ENCODE assay signal across 17 cellular contexts in genomic region chr2:231409773-231410172, GRCh38. TPM values are rescaled to one million over a fixed set of nuclear protein-coding genes. Genes with fewer than 3 reads are reported as not detected.
DNase-seq lines count a peak whose midpoint lies in the region; ATAC-seq and TF ChIP-seq lines count a peak whose summit lies in the region.
"Had no signal": no experiment of that assay in that cellular context is flagged by ENCODE, and none has a peak within 500 bp of the region (broad histone marks: within the 10 kb centered on the region; RNA-seq: fewer than 3 reads in every experiment).

No MANE protein-coding gene starts in this region.

- CTCF ChIA-PET in activated CD8-positive, alpha-beta T cell treated with anti-CD3 and anti-CD28 coated beads for 36 hours (lab: Charles Lee), result interaction anchor here (0.8 to 1.8 kb wide), 3 partner anchors 10 to 183 kb away, joined by 4 to 6 read pairs (median 5); no protein-coding TSS in a partner anchor

- no peak overlapping the region for H3K4ac ChIP-seq in H9 (ENCODE audit: low read depth, low read length)

- no peak overlapping the region for H3K56ac ChIP-seq in H9 (ENCODE audit: insufficient read length, low read depth, low read length)

- no peaks in the 10 kb centered on the region for H3K79me1 ChIP-seq in H9 (ENCODE audit: insufficient read depth, low read depth, low read length, poor library complexity, severe bottlenecking)

- H4K20me1 ChIP-seq in H9 (ENCODE audit: control insufficient read depth, insufficient read depth, insufficient read length) (no peaks in the 10 kb centered on the region), SU-DHL-6 (ENCODE audit: low read depth, low read length) (no peaks in the 10 kb centered on the region)

- no peak overlapping the region for H4K8ac ChIP-seq in H9 (replicated peaks; ENCODE audit: insufficient read length, low read depth, low read length)

- H3K27ac Mint-ChIP-seq in H9 (peak overlapping the region; percentile 100; a peak in 6 of 7 replicates), endodermal cell (no peak overlapping the region)
- H3K27ac Mint-ChIP-seq in activated CD8-positive, alpha-beta T cell treated with anti-CD3 and anti-CD28 coated beads for 36 hours, result no peak overlapping the region
- H3K27ac Mint-ChIP-seq in naive thymus-derived CD8-positive, alpha-beta T cell, result no peak overlapping the region

- H2BK12ac ChIP-seq in H9 (ENCODE audit: insufficient read length, low read depth, low read length), result no peak overlapping the region

- H2BK20ac ChIP-seq in H9 (ENCODE audit: low read depth, low read length, poor library complexity, severe bottlenecking), result no peak overlapping the region

- H3K23ac ChIP-seq in H9 (ENCODE audit: insufficient read length, low read depth, low read length), result no peak overlapping the region

- H3K4me3 Mint-ChIP-seq in H9 (no peak overlapping the region), endodermal cell (no peak overlapping the region)
- no peak overlapping the region for H3K4me3 Mint-ChIP-seq in activated CD8-positive, alpha-beta T cell treated with anti-CD3 and anti-CD28 coated beads for 36 hours
- no peak overlapping the region for H3K4me3 Mint-ChIP-seq in naive thymus-derived CD8-positive, alpha-beta T cell

- H3K4me1 ChIP-seq in H9 (ENCODE audit: insufficient read depth, low read length) (peaks cover 9% of the 10 kb centered on the region; the same call in 1 of the 2 replicates), endodermal cell (ENCODE audit: control insufficient read depth, insufficient read depth, low read length) (no peaks in the 10 kb centered on the region), mucosa of rectum (ENCODE audit: control insufficient read depth in 2 of 2, insufficient read depth in 2 of 2, low read length in 2 of 2) (peaks cover 28 to 40% of the 10 kb centered on the region in 2 donors), ascending aorta (peaks cover 0 to 11% of the 10 kb centered on the region in 2 donors), esophagus squamous epithelium (peaks cover 8 to 30% (median 14%) of the 10 kb centered on the region in 3 donors)

- no peaks in the 10 kb centered on the region for H3K9me2 ChIP-seq in SU-DHL-6 (replicated peaks; ENCODE audit: insufficient read depth, low read length)

- H3K36me3 ChIP-seq in SU-DHL-6 (ENCODE audit: low read length) (no peaks in the 10 kb centered on the region; the same call in 1 of the 2 replicates), endodermal cell (ENCODE audit: control insufficient read depth, insufficient read depth, low read length) (no peaks in the 10 kb centered on the region), mucosa of rectum (ENCODE audit: control insufficient read depth in 2 of 2, insufficient read depth in 2 of 2, low read length in 2 of 2) (peaks cover 0 to 6% of the 10 kb centered on the region in 2 donors), ascending aorta (no peaks in the 10 kb centered on the region), esophagus squamous epithelium (no peaks in the 10 kb centered on the region)

- H2BK5ac ChIP-seq in H9 (ENCODE audit: insufficient read length, low read length), result no peak overlapping the region

- H3K79me2 ChIP-seq in H9 (ENCODE audit: insufficient read depth, low read length), result no peaks in the 10 kb centered on the region
- H3K79me2 ChIP-seq in SU-DHL-6 (ENCODE audit: insufficient read depth, low read length), result no peaks in the 10 kb centered on the region

- H3K27me3 ChIP-seq in H9 (ENCODE audit: insufficient read depth, low read length) (no peaks in the 10 kb centered on the region), SU-DHL-6 (ENCODE audit: low read length) (no peaks in the 10 kb centered on the region), endodermal cell (ENCODE audit: control insufficient read depth, insufficient read depth, low read length, poor library complexity, severe bottlenecking) (no peaks in the 10 kb centered on the region), mucosa of rectum (ENCODE audit: control insufficient read depth in 2 of 2, insufficient read depth in 2 of 2, low read length in 2 of 2) (no peaks in the 10 kb centered on the region), ascending aorta (no peaks in the 10 kb centered on the region), esophagus squamous epithelium (peaks cover 0 to 40% (median 0%) of the 10 kb centered on the region in 4 donors)

- H3K27ac ChIP-seq in H9 (ENCODE audit: insufficient read length, low read depth, low read length) (no peak overlapping the region), SU-DHL-6 (ENCODE audit: low read depth, low read length) (peak overlapping the region; percentile 53), endodermal cell (ENCODE audit: low read depth, low read length) (no peak overlapping the region), mucosa of rectum (ENCODE audit: low read depth in 2 of 2, low read length in 2 of 2) (peak overlapping the region; percentile 83 to 95), ascending aorta (no peak overlapping the region), esophagus squamous epithelium (no peak overlapping the region)
- H3K27ac ChIP-seq: A549 had no signal

- TF ChIP-seq POLR2A in esophagus squamous epithelium (IDR thresholded peaks at IDR 0.05), result no peak

- H3K9me3 ChIP-seq in H9 (ENCODE audit: control insufficient read depth, low read depth, low read length) (no peaks in the 10 kb centered on the region), SU-DHL-6 (ENCODE audit: insufficient read depth, low read length) (peaks cover 4% of the 10 kb centered on the region; the same call in 1 of the 2 replicates), endodermal cell (ENCODE audit: control insufficient read depth, low read length) (peaks cover 13% of the 10 kb centered on the region), mucosa of rectum (ENCODE audit: control insufficient read depth in 2 of 2, low read length in 2 of 2) (no peaks in the 10 kb centered on the region), ascending aorta (no peaks in the 10 kb centered on the region), esophagus squamous epithelium (peaks cover 0 to 6% (median 5%) of the 10 kb centered on the region in 3 donors)

- no peak overlapping the region for H2AK5ac ChIP-seq in H9 (ENCODE audit: insufficient read length, low read length)

- TF ChIP-seq CTCF in H9 (conservative IDR thresholded peaks at IDR 0.05) (no peak), SU-DHL-6 (IDR thresholded peaks at IDR 0.05; ENCODE audit: insufficient read depth, low read length, poor library complexity, severe bottlenecking) (no peak), endodermal cell (conservative IDR thresholded peaks at IDR 0.05) (no peak), ascending aorta (IDR thresholded peaks at IDR 0.05) (no peak), esophagus squamous epithelium (IDR thresholded peaks at IDR 0.05) (no peak)
- TF ChIP-seq CTCF in activated CD8-positive, alpha-beta T cell treated with anti-CD3 and anti-CD28 coated beads for 36 hours (IDR thresholded peaks at IDR 0.05), result no peak

- H2AFZ ChIP-seq in H9 (ENCODE audit: low read length) (no peak overlapping the region), SU-DHL-6 (ENCODE audit: low read depth, low read length, severe bottlenecking) (no peak overlapping the region)

- whole genome bisulfite sequencing in H9 (ENCODE audit: extremely low coverage, insufficient read length, low lambda C conversion rate), result no CpG with 5 or more reads among the region's 5 CpGs
- WGBS in endodermal cell (ENCODE audit: insufficient coverage in 1 of 2, insufficient read length in 1 of 2), 2 experiments, result 96 to 100% methylated on average over 4 to 5 of the region's 5 CpGs
- WGBS in esophagus squamous epithelium, 2 donors, result 81 to 94% methylated on average over 5 of the region's 5 CpGs

- DNase-seq in H9 (no peak), endodermal cell (no peak), ascending aorta (ENCODE audit: low spot score in 2 of 2) (no peak), esophagus squamous epithelium (lab: John Stamatoyannopoulos, UW) (no peak)
- no peak for DNase-seq in activated CD8-positive, alpha-beta T cell treated with anti-CD3 and anti-CD28 coated beads for 36 hours
- DNase-seq in naive thymus-derived CD8-positive, alpha-beta T cell, result no peak
- DNase-seq: C1 segment of cervical spinal cord, DMS79 treated with DMSO at 0.1 percent for 48 hours, MV-4-11, NCI-H1417, NCI-H187 treated with DMSO at 0.1 percent for 48 hours, NCI-H446, SHP77 treated with DMSO at 0.1 percent for 48 hours had no signal

- H4K91ac ChIP-seq in H9 (ENCODE audit: insufficient read length, low read depth, low read length), result peak overlapping the region; percentile 71

- peaks cover 63 to 69% of the 10 kb centered on the region in 2 experiments for H3K4me1 Mint-ChIP-seq in H9
- H3K4me1 Mint-ChIP-seq in endodermal cell, result peaks cover 30% of the 10 kb centered on the region
- H3K4me1 Mint-ChIP-seq in activated CD8-positive, alpha-beta T cell treated with anti-CD3 and anti-CD28 coated beads for 36 hours (ENCODE audit: low read depth), result peaks cover 24% of the 10 kb centered on the region
- peaks cover 5 to 26% (median 23%) of the 10 kb centered on the region in 4 donors for H3K4me1 Mint-ChIP-seq in naive thymus-derived CD8-positive, alpha-beta T cell

- H3K4me2 ChIP-seq in H9 (ENCODE audit: insufficient read depth, insufficient read length, low read length), result no peak overlapping the region
- H3K4me2 ChIP-seq in SU-DHL-6 (ENCODE audit: low read depth, low read length, poor library complexity, severe bottlenecking), result peak overlapping the region; percentile 23
- H3K4me2 ChIP-seq: A549 had no signal

- H3K36me3 Mint-ChIP-seq in H9 (ENCODE audit: insufficient read depth in 1 of 3, low read depth in 3 of 3), result peaks cover 3 to 12% (median 7%) of the 10 kb centered on the region in 3 experiments; a peak in 5 of 7 replicates
- H3K36me3 Mint-ChIP-seq in endodermal cell (ENCODE audit: low read depth), result peaks cover 5% of the 10 kb centered on the region
- peaks cover 2% of the 10 kb centered on the region for H3K36me3 Mint-ChIP-seq in activated CD8-positive, alpha-beta T cell treated with anti-CD3 and anti-CD28 coated beads for 36 hours (ENCODE audit: low read depth)
- H3K36me3 Mint-ChIP-seq in naive thymus-derived CD8-positive, alpha-beta T cell, result peaks cover 0 to 9% (median 3%) of the 10 kb centered on the region in 3 donors

- H3F3A ChIP-seq in SU-DHL-6 (ENCODE audit: insufficient read depth), result peaks cover 18% of the 10 kb centered on the region; the same call in 1 of the 2 replicates

- H3K27me3 Mint-ChIP-seq in H9 (ENCODE audit: low read depth) (no peaks in the 10 kb centered on the region; the same call in 1 of the 2 replicates), endodermal cell (ENCODE audit: insufficient read depth) (no peaks in the 10 kb centered on the region)
- peaks cover 25% of the 10 kb centered on the region for H3K27me3 Mint-ChIP-seq in activated CD8-positive, alpha-beta T cell treated with anti-CD3 and anti-CD28 coated beads for 36 hours
- peaks cover 14 to 45% (median 27%) of the 10 kb centered on the region in 5 donors for H3K27me3 Mint-ChIP-seq in naive thymus-derived CD8-positive, alpha-beta T cell

- peak overlapping the region; percentile 15 for H3K18ac ChIP-seq in H9 (ENCODE audit: insufficient read length, low read depth, low read length)

- no peak for ATAC-seq in activated CD8-positive, alpha-beta T cell treated with anti-CD3 and anti-CD28 coated beads for 36 hours
- ATAC-seq in naive thymus-derived CD8-positive, alpha-beta T cell, result no peak
- ATAC-seq: A549, K562 had no signal

- H3T11ph ChIP-seq in H9 (ENCODE audit: low read length), result no peak overlapping the region

- H2BK15ac ChIP-seq in H9 (ENCODE audit: low read depth, low read length), result no peak overlapping the region; the same call in 1 of the 2 replicates

- H2BK120ac ChIP-seq in H9 (ENCODE audit: low read depth, low read length, poor library complexity, severe bottlenecking), result peak overlapping the region; percentile 26

- POLR2A ChIA-PET in activated CD8-positive, alpha-beta T cell treated with anti-CD3 and anti-CD28 coated beads for 36 hours (lab: Charles Lee), result no interaction called here
- POLR2A ChIA-PET in naive thymus-derived CD8-positive, alpha-beta T cell (lab: Charles Lee), result interaction anchor here (0.5 to 0.7 kb wide), 2 partner anchors 13 to 1325 kb away, joined by 3 read pairs; no protein-coding TSS in a partner anchor

- peaks cover 9% of the 10 kb centered on the region for H3K23me2 ChIP-seq in H9 (ENCODE audit: insufficient read length, low read depth, low read length, poor library complexity, severe bottlenecking)

- intact Hi-C loops in ascending aorta (cut with DNase I) (loop anchor here (5.0 kb wide), 2 partner anchors 182 to 357 kb away; no protein-coding TSS in a partner anchor), esophagus squamous epithelium (cut with DNase I) (no loop called here)
- intact Hi-C loops in activated CD8-positive, alpha-beta T cell treated with anti-CD3 and anti-CD28 coated beads for 36 hours (cut with micrococcal nuclease), result loop anchor here (5.0 to 10.0 kb wide), 2 partner anchors 115 to 182 kb away; no protein-coding TSS in a partner anchor

- no peak overlapping the region for H3K14ac ChIP-seq in H9 (ENCODE audit: insufficient read depth, low read length)

- no peak overlapping the region for H3K9ac ChIP-seq in H9 (ENCODE audit: extremely low read depth, insufficient read length, low read length)
- H3K9ac ChIP-seq in SU-DHL-6 (ENCODE audit: low read length), result peak overlapping the region; percentile 39
- H3K9ac ChIP-seq in endodermal cell (ENCODE audit: extremely low read depth, low read length, poor library complexity, severe bottlenecking), result no peak overlapping the region
- H3K9ac ChIP-seq in mucosa of rectum (ENCODE audit: low read depth in 1 of 2, low read length in 2 of 2), result peak overlapping the region in 1 of 2 donors; percentile 47

- H3K9me3 Mint-ChIP-seq in H9 (peaks cover 16 to 26% of the 10 kb centered on the region in 2 experiments), endodermal cell (peaks cover 23% of the 10 kb centered on the region)
- peaks cover 13% of the 10 kb centered on the region for H3K9me3 Mint-ChIP-seq in activated CD8-positive, alpha-beta T cell treated with anti-CD3 and anti-CD28 coated beads for 36 hours
- peaks cover 0 to 8% (median 6%) of the 10 kb centered on the region in 9 donors for H3K9me3 Mint-ChIP-seq in naive thymus-derived CD8-positive, alpha-beta T cell

- H3K4me3 ChIP-seq in SU-DHL-6 (ENCODE audit: insufficient read depth, low read length, poor library complexity, severe bottlenecking), result no peak overlapping the region
- peak overlapping the region; percentile 35 for H3K4me3 ChIP-seq in endodermal cell (ENCODE audit: low read length)
- H3K4me3 ChIP-seq in mucosa of rectum (ENCODE audit: low read length in 2 of 2), result no peak overlapping the region
- H3K4me3 ChIP-seq in ascending aorta, result no peak overlapping the region
- no peak overlapping the region for H3K4me3 ChIP-seq in esophagus squamous epithelium
- H3K4me3 ChIP-seq: A549, K562 had no signal

- no peak overlapping the region for H4K5ac ChIP-seq in H9 (ENCODE audit: insufficient read length, low read depth, low read length)

RNA-seq across cellular contexts. Expression of gene B3GNT7, which starts 14.3 kb away (rescaled TPM):
- total RNA-seq in H9 (2021), result 39.1 and 42.2 TPM in 2 replicates
- 10 to 100 TPM; 13.0 to 32.3 TPM for total RNA-seq in endodermal cell
- polyA plus RNA-seq in endodermal cell (2013, experiment 1 of 2), result 5.7 TPM
- polyA plus RNA-seq in endodermal cell (2013, experiment 2 of 2), result 3.7 TPM
- total RNA-seq in ascending aorta, result 0.64 TPM
- under 1 TPM in 1 of 2 experiments, not detected in 1; 0.29 TPM for total RNA-seq in activated CD8-positive, alpha-beta T cell treated with anti-CD3 and anti-CD28 coated beads for 36 hours
- total RNA-seq in esophagus squamous epithelium, result 1 to 10 TPM; 2.1 to 8.1 (median 5.2) TPM
- under 1 TPM; 0.55 to 0.68 TPM for total RNA-seq in naive thymus-derived CD8-positive, alpha-beta T cell
- polyA plus RNA-seq in naive thymus-derived CD8-positive, alpha-beta T cell, result under 1 TPM in 1 of 3 donors, not detected in 2; 0.06 TPM
- polyA plus RNA-seq: K562 had no signal

RNA-seq across cellular contexts. Expression of gene NCL, which starts 54.5 kb away (rescaled TPM):
- 1,269 and 1,271 TPM in 2 replicates for total RNA-seq in H9 (2021)
- 100 to 1,000 TPM; 774 to 785 TPM for total RNA-seq in endodermal cell
- polyA plus RNA-seq in endodermal cell (2013, experiment 1 of 2), result 504 TPM
- 496 TPM for polyA plus RNA-seq in endodermal cell (2013, experiment 2 of 2)
- 136 TPM for total RNA-seq in ascending aorta
- 1,000 to 10,000 TPM; 1,312 to 1,361 TPM for total RNA-seq in activated CD8-positive, alpha-beta T cell treated with anti-CD3 and anti-CD28 coated beads for 36 hours
- total RNA-seq in esophagus squamous epithelium, result 100 to 1,000 TPM; 104 to 220 (median 175) TPM
- 100 to 1,000 TPM; 446 to 467 TPM for total RNA-seq in naive thymus-derived CD8-positive, alpha-beta T cell
- 100 to 1,000 TPM; 370 to 590 (median 468) TPM for polyA plus RNA-seq in naive thymus-derived CD8-positive, alpha-beta T cell

Comparison
In these comparisons a context has a peak if more than half of its experiments do, and no peak if none do; other contexts are left out.
1. H3K27ac ChIP-seq: peak in SU-DHL-6 (single experiment) and mucosa of rectum (2 of 2); none in H9 (single experiment), endodermal cell (single experiment), ascending aorta (0 of 2) and esophagus squamous epithelium (0 of 4).
2. H3K27ac Mint-ChIP-seq: peak in H9 (3 of 3); none in endodermal cell (single experiment), activated CD8-positive, alpha-beta T cell treated with anti-CD3 and anti-CD28 coated beads for 36 hours (single experiment) and naive thymus-derived CD8-positive, alpha-beta T cell (0 of 10).